ENCODE assay signal across 1 cellular context in the genomic region with DNA sequence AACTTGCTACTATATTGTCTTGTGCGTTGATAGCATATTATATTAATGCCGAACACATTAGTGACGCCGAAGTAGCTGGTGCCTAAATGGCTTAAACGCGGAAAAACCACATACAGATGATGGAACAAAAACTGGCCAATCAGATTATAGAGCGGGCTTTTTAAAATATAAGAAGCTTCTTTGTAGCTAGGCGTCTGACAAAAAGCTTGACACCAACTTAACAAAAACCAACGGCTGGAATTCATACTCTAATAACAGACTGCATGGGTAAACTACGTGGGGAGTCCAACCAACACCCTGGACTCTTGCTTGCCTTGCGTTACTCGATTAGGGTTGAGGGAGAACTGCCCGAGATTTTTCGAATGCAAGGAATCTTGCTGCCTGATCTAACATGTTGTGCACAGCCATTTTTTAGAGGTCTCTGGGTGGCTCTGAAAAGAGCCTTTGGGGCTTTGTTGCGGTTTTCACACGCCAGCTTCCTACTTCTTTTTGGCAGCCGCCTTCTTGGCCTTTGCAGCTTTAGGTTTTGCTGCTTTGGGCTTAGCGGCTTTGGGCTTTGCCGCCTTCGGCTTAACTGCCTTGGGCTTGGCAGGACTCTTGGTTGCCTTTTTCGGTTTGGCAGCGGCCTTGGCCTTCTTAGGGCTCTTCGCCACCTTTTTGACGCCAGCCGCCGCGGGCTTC.
TF ChIP-seq lines count a peak whose summit lies in the region.

No MANE protein-coding gene starts in this region.

TF ChIP-seq in HepG2, 621 proteins besides CTCF, POLR2A, EP300 and RAD21 (continued from another document):
- TF ChIP-seq, protein P1, sequence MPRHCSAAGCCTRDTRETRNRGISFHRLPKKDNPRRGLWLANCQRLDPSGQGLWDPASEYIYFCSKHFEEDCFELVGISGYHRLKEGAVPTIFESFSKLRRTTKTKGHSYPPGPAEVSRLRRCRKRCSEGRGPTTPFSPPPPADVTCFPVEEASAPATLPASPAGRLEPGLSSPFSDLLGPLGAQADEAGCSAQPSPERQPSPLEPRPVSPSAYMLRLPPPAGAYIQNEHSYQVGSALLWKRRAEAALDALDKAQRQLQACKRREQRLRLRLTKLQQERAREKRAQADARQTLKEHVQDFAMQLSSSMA (CRISPR knock-in tag; IDR thresholded peaks at IDR 0.05), result 0 out of 2 replicates have a peak, but pooled peaks have one; percentile 33
- no peak for TF ChIP-seq ZKSCAN8 (CRISPR knock-in tag; IDR thresholded peaks at IDR 0.05; ENCODE audit: borderline replicate concordance)
- TF ChIP-seq POLR2G (IDR thresholded peaks at IDR 0.05; ENCODE audit: low read depth, low read length), result 0 out of 2 replicates have a peak, but pooled peaks have one; percentile 26
- peak; percentile 83 for TF ChIP-seq NFYB (CRISPR knock-in tag; IDR thresholded peaks at IDR 0.05)
- no peak for TF ChIP-seq CAMTA2 (CRISPR knock-in tag; IDR thresholded peaks at IDR 0.05; ENCODE audit: borderline replicate concordance)
- TF ChIP-seq JUND (CRISPR knock-in tag; IDR thresholded peaks at IDR 0.05), result no peak
- peak; percentile 68 for TF ChIP-seq SIN3B (IDR thresholded peaks at IDR 0.05; ENCODE audit: low read length)
- TF ChIP-seq, protein P2, sequence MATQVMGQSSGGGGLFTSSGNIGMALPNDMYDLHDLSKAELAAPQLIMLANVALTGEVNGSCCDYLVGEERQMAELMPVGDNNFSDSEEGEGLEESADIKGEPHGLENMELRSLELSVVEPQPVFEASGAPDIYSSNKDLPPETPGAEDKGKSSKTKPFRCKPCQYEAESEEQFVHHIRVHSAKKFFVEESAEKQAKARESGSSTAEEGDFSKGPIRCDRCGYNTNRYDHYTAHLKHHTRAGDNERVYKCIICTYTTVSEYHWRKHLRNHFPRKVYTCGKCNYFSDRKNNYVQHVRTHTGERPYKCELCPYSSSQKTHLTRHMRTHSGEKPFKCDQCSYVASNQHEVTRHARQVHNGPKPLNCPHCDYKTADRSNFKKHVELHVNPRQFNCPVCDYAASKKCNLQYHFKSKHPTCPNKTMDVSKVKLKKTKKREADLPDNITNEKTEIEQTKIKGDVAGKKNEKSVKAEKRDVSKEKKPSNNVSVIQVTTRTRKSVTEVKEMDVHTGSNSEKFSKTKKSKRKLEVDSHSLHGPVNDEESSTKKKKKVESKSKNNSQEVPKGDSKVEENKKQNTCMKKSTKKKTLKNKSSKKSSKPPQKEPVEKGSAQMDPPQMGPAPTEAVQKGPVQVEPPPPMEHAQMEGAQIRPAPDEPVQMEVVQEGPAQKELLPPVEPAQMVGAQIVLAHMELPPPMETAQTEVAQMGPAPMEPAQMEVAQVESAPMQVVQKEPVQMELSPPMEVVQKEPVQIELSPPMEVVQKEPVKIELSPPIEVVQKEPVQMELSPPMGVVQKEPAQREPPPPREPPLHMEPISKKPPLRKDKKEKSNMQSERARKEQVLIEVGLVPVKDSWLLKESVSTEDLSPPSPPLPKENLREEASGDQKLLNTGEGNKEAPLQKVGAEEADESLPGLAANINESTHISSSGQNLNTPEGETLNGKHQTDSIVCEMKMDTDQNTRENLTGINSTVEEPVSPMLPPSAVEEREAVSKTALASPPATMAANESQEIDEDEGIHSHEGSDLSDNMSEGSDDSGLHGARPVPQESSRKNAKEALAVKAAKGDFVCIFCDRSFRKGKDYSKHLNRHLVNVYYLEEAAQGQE (IDR thresholded peaks at IDR 0.05; ENCODE audit: borderline replicate concordance in 1 of 2, low read depth in 1 of 2, low read length in 2 of 2), result 0 out of 4 replicates have a peak, but pooled peaks of 1 of the 2 experiments have one; percentile 34
- TF ChIP-seq NKX3-1 (CRISPR knock-in tag; IDR thresholded peaks at IDR 0.05), result peak; percentile 25; the same call in 1 of the 2 replicates
- TF ChIP-seq HNF4A (CRISPR knock-in tag; IDR thresholded peaks at IDR 0.05), result no peak
- TF ChIP-seq ETV5 (CRISPR knock-in tag; IDR thresholded peaks at IDR 0.05; ENCODE audit: borderline replicate concordance), result no peak
- peak; percentile 91 for TF ChIP-seq ZC3H4 (CRISPR knock-in tag; IDR thresholded peaks at IDR 0.05; ENCODE audit: borderline replicate concordance)
- 0 out of 2 replicates have a peak, but pooled peaks have one; percentile 31 for TF ChIP-seq HDAC1 (CRISPR knock-in tag; IDR thresholded peaks at IDR 0.05)
- TF ChIP-seq POLR2AphosphoS5 (IDR thresholded peaks at IDR 0.05; ENCODE audit: low read depth, low read length), result peak; percentile 70; the same call in 1 of the 2 replicates
- TF ChIP-seq, protein P3, sequence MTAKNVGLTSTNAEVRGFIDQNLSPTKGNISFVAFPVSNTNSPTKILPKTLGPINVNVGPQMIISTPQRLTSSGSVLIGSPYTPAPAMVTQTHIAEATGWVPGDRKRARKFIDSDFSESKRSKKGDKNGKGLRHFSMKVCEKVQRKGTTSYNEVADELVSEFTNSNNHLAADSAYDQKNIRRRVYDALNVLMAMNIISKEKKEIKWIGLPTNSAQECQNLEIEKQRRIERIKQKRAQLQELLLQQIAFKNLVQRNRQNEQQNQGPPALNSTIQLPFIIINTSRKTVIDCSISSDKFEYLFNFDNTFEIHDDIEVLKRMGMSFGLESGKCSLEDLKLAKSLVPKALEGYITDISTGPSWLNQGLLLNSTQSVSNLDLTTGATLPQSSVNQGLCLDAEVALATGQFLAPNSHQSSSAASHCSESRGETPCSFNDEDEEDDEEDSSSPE (CRISPR knock-in tag; IDR thresholded peaks at IDR 0.05), result peak; percentile 62
- peak; percentile 56; the same call in 1 of the 2 replicates for TF ChIP-seq RBFOX2 (IDR thresholded peaks at IDR 0.05; ENCODE audit: low read depth, low read length)
- no peak for TF ChIP-seq ZNF720 (CRISPR knock-in tag; IDR thresholded peaks at IDR 0.05)
- TF ChIP-seq, protein P4, sequence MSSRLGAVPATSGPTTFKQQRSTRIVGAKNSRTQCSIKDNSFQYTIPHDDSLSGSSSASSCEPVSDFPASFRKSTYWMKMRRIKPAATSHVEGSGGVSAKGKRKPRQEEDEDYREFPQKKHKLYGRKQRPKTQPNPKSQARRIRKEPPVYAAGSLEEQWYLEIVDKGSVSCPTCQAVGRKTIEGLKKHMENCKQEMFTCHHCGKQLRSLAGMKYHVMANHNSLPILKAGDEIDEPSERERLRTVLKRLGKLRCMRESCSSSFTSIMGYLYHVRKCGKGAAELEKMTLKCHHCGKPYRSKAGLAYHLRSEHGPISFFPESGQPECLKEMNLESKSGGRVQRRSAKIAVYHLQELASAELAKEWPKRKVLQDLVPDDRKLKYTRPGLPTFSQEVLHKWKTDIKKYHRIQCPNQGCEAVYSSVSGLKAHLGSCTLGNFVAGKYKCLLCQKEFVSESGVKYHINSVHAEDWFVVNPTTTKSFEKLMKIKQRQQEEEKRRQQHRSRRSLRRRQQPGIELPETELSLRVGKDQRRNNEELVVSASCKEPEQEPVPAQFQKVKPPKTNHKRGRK (CRISPR knock-in tag; IDR thresholded peaks at IDR 0.05), result no peak
- no peak for TF ChIP-seq SOX13 (IDR thresholded peaks at IDR 0.05)
- TF ChIP-seq SOX13 (CRISPR knock-in tag; conservative IDR thresholded peaks at IDR 0.05 in 1 of 2, IDR thresholded peaks at IDR 0.05 in 1 of 2), result no peak
- TF ChIP-seq NR2F6 (IDR thresholded peaks at IDR 0.05), result no peak
- TF ChIP-seq NR2F6 (CRISPR knock-in tag; IDR thresholded peaks at IDR 0.05), result no peak
- TF ChIP-seq ZC3H13 (CRISPR knock-in tag; IDR thresholded peaks at IDR 0.05), result no peak
- TF ChIP-seq, protein P5, sequence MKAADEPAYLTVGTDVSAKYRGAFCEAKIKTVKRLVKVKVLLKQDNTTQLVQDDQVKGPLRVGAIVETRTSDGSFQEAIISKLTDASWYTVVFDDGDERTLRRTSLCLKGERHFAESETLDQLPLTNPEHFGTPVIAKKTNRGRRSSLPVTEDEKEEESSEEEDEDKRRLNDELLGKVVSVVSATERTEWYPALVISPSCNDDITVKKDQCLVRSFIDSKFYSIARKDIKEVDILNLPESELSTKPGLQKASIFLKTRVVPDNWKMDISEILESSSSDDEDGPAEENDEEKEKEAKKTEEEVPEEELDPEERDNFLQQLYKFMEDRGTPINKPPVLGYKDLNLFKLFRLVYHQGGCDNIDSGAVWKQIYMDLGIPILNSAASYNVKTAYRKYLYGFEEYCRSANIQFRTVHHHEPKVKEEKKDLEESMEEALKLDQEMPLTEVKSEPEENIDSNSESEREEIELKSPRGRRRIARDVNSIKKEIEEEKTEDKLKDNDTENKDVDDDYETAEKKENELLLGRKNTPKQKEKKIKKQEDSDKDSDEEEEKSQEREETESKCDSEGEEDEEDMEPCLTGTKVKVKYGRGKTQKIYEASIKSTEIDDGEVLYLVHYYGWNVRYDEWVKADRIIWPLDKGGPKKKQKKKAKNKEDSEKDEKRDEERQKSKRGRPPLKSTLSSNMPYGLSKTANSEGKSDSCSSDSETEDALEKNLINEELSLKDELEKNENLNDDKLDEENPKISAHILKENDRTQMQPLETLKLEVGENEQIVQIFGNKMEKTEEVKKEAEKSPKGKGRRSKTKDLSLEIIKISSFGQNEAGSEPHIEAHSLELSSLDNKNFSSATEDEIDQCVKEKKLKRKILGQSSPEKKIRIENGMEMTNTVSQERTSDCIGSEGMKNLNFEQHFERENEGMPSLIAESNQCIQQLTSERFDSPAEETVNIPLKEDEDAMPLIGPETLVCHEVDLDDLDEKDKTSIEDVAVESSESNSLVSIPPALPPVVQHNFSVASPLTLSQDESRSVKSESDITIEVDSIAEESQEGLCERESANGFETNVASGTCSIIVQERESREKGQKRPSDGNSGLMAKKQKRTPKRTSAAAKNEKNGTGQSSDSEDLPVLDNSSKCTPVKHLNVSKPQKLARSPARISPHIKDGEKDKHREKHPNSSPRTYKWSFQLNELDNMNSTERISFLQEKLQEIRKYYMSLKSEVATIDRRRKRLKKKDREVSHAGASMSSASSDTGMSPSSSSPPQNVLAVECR (CRISPR knock-in tag; IDR thresholded peaks at IDR 0.05; ENCODE audit: borderline replicate concordance), result peak; percentile 47; the same call in 1 of the 2 replicates
- TF ChIP-seq KLF15 (CRISPR knock-in tag; IDR thresholded peaks at IDR 0.05; ENCODE audit: borderline replicate concordance), result no peak
- no peak for TF ChIP-seq NCOA1 (CRISPR knock-in tag; IDR thresholded peaks at IDR 0.05)
- no peak for TF ChIP-seq ZNF20 (CRISPR knock-in tag; IDR thresholded peaks at IDR 0.05)
- no peak for TF ChIP-seq ISL2 (CRISPR knock-in tag; IDR thresholded peaks at IDR 0.05)
- TF ChIP-seq, protein P6, sequence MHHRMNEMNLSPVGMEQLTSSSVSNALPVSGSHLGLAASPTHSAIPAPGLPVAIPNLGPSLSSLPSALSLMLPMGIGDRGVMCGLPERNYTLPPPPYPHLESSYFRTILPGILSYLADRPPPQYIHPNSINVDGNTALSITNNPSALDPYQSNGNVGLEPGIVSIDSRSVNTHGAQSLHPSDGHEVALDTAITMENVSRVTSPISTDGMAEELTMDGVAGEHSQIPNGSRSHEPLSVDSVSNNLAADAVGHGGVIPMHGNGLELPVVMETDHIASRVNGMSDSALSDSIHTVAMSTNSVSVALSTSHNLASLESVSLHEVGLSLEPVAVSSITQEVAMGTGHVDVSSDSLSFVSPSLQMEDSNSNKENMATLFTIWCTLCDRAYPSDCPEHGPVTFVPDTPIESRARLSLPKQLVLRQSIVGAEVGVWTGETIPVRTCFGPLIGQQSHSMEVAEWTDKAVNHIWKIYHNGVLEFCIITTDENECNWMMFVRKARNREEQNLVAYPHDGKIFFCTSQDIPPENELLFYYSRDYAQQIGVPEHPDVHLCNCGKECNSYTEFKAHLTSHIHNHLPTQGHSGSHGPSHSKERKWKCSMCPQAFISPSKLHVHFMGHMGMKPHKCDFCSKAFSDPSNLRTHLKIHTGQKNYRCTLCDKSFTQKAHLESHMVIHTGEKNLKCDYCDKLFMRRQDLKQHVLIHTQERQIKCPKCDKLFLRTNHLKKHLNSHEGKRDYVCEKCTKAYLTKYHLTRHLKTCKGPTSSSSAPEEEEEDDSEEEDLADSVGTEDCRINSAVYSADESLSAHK (CRISPR knock-in tag; IDR thresholded peaks at IDR 0.05; ENCODE audit: borderline replicate concordance), result no peak
- TF ChIP-seq ZNF713 (CRISPR knock-in tag; IDR thresholded peaks at IDR 0.05), result no peak
- TF ChIP-seq SAP130 (CRISPR knock-in tag; IDR thresholded peaks at IDR 0.05; ENCODE audit: low read depth), result peak; percentile 63
- TF ChIP-seq, protein P7, sequence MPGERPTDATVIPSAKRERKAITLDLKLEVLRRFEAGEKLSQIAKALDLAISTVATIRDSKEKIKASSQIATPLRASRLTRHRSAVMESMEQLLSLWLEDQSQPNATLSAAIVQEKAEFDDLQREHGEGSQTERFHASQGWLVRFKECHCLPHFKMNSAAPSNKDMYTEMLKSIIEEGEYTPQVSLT (CRISPR knock-in tag; IDR thresholded peaks at IDR 0.05; ENCODE audit: borderline replicate concordance, low read depth), result no peak
